Comparison of ENCODE assay signal across 24 cellular contexts in the genomic region with DNA sequence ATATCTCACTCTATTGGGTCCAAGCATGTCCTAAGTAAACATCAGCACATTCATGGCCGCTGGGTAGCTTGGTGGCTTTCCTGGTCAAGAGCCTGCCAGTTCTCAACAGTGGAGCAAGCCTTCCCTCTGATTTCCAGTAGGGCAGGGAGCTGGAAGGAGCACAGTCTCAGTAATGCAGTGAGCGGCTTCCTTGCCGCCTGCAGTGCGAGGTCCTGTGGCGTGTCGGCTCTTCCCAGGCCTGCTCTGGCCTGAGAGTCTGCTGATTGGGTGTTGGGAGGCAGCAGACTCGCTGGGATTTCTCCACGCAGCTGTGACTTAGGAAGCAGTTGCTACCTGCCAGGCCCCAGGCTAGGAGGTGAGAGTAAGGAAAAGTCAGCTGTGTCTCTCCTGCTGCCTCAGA.
"Had no signal": no experiment of that assay in that cellular context is flagged by ENCODE, and none has a peak within 500 bp of the region (broad histone marks: within the 10 kb centered on the region; RNA-seq: fewer than 3 reads in every experiment).

No MANE protein-coding gene starts in this region.

- H3K9me3 Mint-ChIP-seq: activated CD4-positive, alpha-beta memory T cell treated with anti-CD3 and anti-CD28 coated beads for 36 hours; activated naive CD8-positive, alpha-beta T cell treated with anti-CD3 and anti-CD28 coated beads, Interleukin-2, amount 10 ng/mL, durations not matched to agents 7 days and 5 days; central memory CD8-positive, alpha-beta T cell; T-cell had no signal

- DNase-seq: activated CD4-positive, alpha-beta memory T cell treated with anti-CD3 and anti-CD28 coated beads for 36 hours; activated CD4-positive, alpha-beta T cell treated with anti-CD3 and anti-CD28 coated beads for 4 hours; activated CD4-positive, CD25-positive, alpha-beta regulatory T cell; activated CD8-positive, alpha-beta memory T cell treated with anti-CD3 and anti-CD28 coated beads, Interleukin-2, amount 50 U/mL, for 48 hours; activated naive CD4-positive, alpha-beta T cell treated with anti-CD3 and anti-CD28 coated beads, Interleukin-2, amount 50 U/mL, for 16 hours; activated naive CD8-positive, alpha-beta T cell treated with anti-CD3 and anti-CD28 coated beads, Interleukin-2, amount 10 ng/mL, durations not matched to agents 7 days and 5 days; activated T-cell treated with anti-CD3 and anti-CD28 coated beads, Interleukin-2, amount 50 U/mL, for 1 hour; body of pancreas; IMR-90; KG1; NCI-H1048; NCI-H146; NCI-H187 treated with DMSO at 0.1 percent for 48 hours; NCI-H2081 treated with DMSO at 0.1 percent for 48 hours; NCI-H2227 treated with DMSO at 0.1 percent for 48 hours; NCI-H510A; NCI-H526 treated with DMSO at 0.1 percent for 48 hours; NCI-H82; T-cell had no signal

- H3K4me3 ChIP-seq: ascending aorta, body of pancreas, SK-N-MC had no signal

- H3K9me3 ChIP-seq: ascending aorta, body of pancreas had no signal

- H3K27me3 ChIP-seq: ascending aorta, body of pancreas had no signal

- H3K27ac Mint-ChIP-seq: activated CD4-positive, alpha-beta memory T cell treated with anti-CD3 and anti-CD28 coated beads for 36 hours; activated naive CD8-positive, alpha-beta T cell treated with anti-CD3 and anti-CD28 coated beads, Interleukin-2, amount 10 ng/mL, durations not matched to agents 7 days and 5 days; T-cell had no signal

- H3K27ac ChIP-seq: body of pancreas, SK-N-MC, VCaP had no signal

- H3K4me1 Mint-ChIP-seq: activated naive CD8-positive, alpha-beta T cell treated with anti-CD3 and anti-CD28 coated beads, Interleukin-2, amount 10 ng/mL, durations not matched to agents 7 days and 5 days; central memory CD8-positive, alpha-beta T cell had no signal

- H3K4me3 Mint-ChIP-seq: activated CD4-positive, alpha-beta memory T cell treated with anti-CD3 and anti-CD28 coated beads for 36 hours; activated naive CD8-positive, alpha-beta T cell treated with anti-CD3 and anti-CD28 coated beads, Interleukin-2, amount 10 ng/mL, durations not matched to agents 7 days and 5 days; central memory CD8-positive, alpha-beta T cell; T-cell had no signal

- H3K27me3 Mint-ChIP-seq: activated CD4-positive, alpha-beta memory T cell treated with anti-CD3 and anti-CD28 coated beads for 36 hours; activated naive CD8-positive, alpha-beta T cell treated with anti-CD3 and anti-CD28 coated beads, Interleukin-2, amount 10 ng/mL, durations not matched to agents 7 days and 5 days; central memory CD8-positive, alpha-beta T cell; T-cell had no signal

- ATAC-seq: body of pancreas, Right ventricle myocardium inferior, T-cell had no signal
